11 cellular contexts compared by ENCODE assay signal in genomic region chr1:225736651-225737097, GRCh38. TPM values are rescaled to one million over a fixed set of nuclear protein-coding genes. Genes with fewer than 3 reads are reported as not detected.
DNase-seq lines count a peak whose midpoint lies in the region; ATAC-seq and TF ChIP-seq lines count a peak whose summit lies in the region.
"Had no signal": no experiment of that assay in that cellular context is flagged by ENCODE, and none has a peak within 500 bp of the region (broad histone marks: within the 10 kb centered on the region; RNA-seq: fewer than 3 reads in every experiment).

No MANE protein-coding gene starts in this region.

- peak overlapping the region; percentile 76 for H3K9ac ChIP-seq in adipocyte (ENCODE audit: low read length)

- H3K27ac ChIP-seq in ACC112 (ENCODE audit: low read depth, low read length), result peak overlapping the region; percentile 94
- peak overlapping the region; percentile 69 for H3K27ac ChIP-seq in psoas muscle

- ATAC-seq in psoas muscle (no peak), GM21360 (IDR thresholded peaks at IDR 0.05; ENCODE audit: unreplicated experiment) (no peak), GM21381 (IDR thresholded peaks at IDR 0.05; ENCODE audit: unreplicated experiment) (no peak)
- ATAC-seq: naive thymus-derived CD4-positive, alpha-beta T cell had no signal

- no peaks in the 10 kb centered on the region for H3K27me3 ChIP-seq in ACC112 (ENCODE audit: insufficient read depth, low read length)
- H3K27me3 ChIP-seq in adipocyte (replicated peaks; ENCODE audit: control insufficient read depth, insufficient read depth, low read length), result no peaks in the 10 kb centered on the region
- no peaks in the 10 kb centered on the region for H3K27me3 ChIP-seq in psoas muscle (ENCODE audit: insufficient read depth in 3 of 3, low read length in 2 of 3)

- H3K4me1 ChIP-seq in ACC112 (ENCODE audit: control insufficient read depth, insufficient read depth, low read length, unreplicated experiment) (peaks cover 26% of the 10 kb centered on the region), adipocyte (ENCODE audit: control insufficient read depth, insufficient read depth, low read length) (peaks cover 26% of the 10 kb centered on the region), psoas muscle (peaks cover 19% of the 10 kb centered on the region)

- TF ChIP-seq CTCF in fibroblast of villous mesenchyme (IDR thresholded peaks at IDR 0.05; ENCODE audit: insufficient read depth, low read depth, low read length), result no peak
- TF ChIP-seq CTCF in psoas muscle (IDR thresholded peaks at IDR 0.05), result no peak

- DNase-seq in adipocyte (ENCODE audit: low read depth), result peak; percentile 30
- peak; percentile 18 for DNase-seq in fibroblast of villous mesenchyme (ENCODE audit: low read depth)
- no peak for DNase-seq in psoas muscle
- no peak for DNase-seq in NCI-H1694 treated with DMSO at 0.1 percent for 48 hours (lab: John Stamatoyannopoulos, UW)
- DNase-seq in GM19238 (ENCODE audit: insufficient read length, low spot score), result no peak
- DNase-seq: naive thymus-derived CD4-positive, alpha-beta T cell; NCI-H1092; NCI-H226 had no signal

- intact Hi-C loops in psoas muscle (cut with DNase I), result no loop called here

- H3K79me2 ChIP-seq in ACC112 (ENCODE audit: control insufficient read depth, insufficient read depth, low read length, unreplicated experiment), result no peaks in the 10 kb centered on the region

- no peaks in the 10 kb centered on the region for H3K9me3 ChIP-seq in adipocyte (ENCODE audit: control insufficient read depth, low read length)
- no peaks in the 10 kb centered on the region for H3K9me3 ChIP-seq in psoas muscle

- no peaks in the 10 kb centered on the region for H3K36me3 ChIP-seq in ACC112 (ENCODE audit: insufficient read depth, low read length)
- H3K36me3 ChIP-seq in adipocyte (ENCODE audit: control insufficient read depth, insufficient read depth, low read length, severe bottlenecking), result no peaks in the 10 kb centered on the region
- no peaks in the 10 kb centered on the region for H3K36me3 ChIP-seq in psoas muscle (ENCODE audit: insufficient read depth in 1 of 2, low read depth in 1 of 2)

- peak overlapping the region; percentile 31; the same call in 1 of the 2 replicates for H3K4me3 ChIP-seq in ACC112 (ENCODE audit: low read depth, low read length)
- H3K4me3 ChIP-seq in adipocyte (ENCODE audit: low read length), result no peak overlapping the region
- H3K4me3 ChIP-seq in fibroblast of villous mesenchyme (ENCODE audit: low read depth, low read length), result no peak overlapping the region
- H3K4me3 ChIP-seq in psoas muscle, result no peak overlapping the region

- H2AFZ ChIP-seq in ACC112 (ENCODE audit: low read length, unreplicated experiment), result no peak overlapping the region

- 62 to 76% (median 62%) methylated on average over 7 of the region's 7 CpGs for WGBS in psoas muscle, 3 donors

RNA-seq across cellular contexts. Expression of gene SRP9, which starts 41.0 kb away (rescaled TPM):
- total RNA-seq in fibroblast of villous mesenchyme, result 166 and 232 TPM in 2 replicates
- total RNA-seq in psoas muscle, result 100 to 1,000 TPM; 137 to 199 (median 154) TPM
- polyA plus RNA-seq in psoas muscle, result 100 to 1,000 TPM; 137 to 216 (median 143) TPM

Comparison
In these comparisons a context has a peak if more than half of its experiments do, and no peak if none do; other contexts are left out.
1. DNase-seq: peak in adipocyte (single experiment) and fibroblast of villous mesenchyme (single experiment); none in psoas muscle (0 of 2), NCI-H1694 treated with DMSO at 0.1 percent for 48 hours (single experiment) and GM19238 (single experiment).